24 cellular contexts compared by ENCODE assay signal in genomic region chr1:22100168-22100567, GRCh38. TPM values are rescaled to one million over a fixed set of nuclear protein-coding genes. Genes with fewer than 3 reads are reported as not detected.
DNase-seq lines count a peak whose midpoint lies in the region; ATAC-seq and FAIRE-seq lines count a peak whose summit lies in the region.
"Had no signal": no experiment of that assay in that cellular context is flagged by ENCODE, and none has a peak within 500 bp of the region (broad histone marks: within the 10 kb centered on the region; RNA-seq: fewer than 3 reads in every experiment).

No MANE protein-coding gene starts in this region.

- H3K9me3 Mint-ChIP-seq in activated CD4-positive, alpha-beta T cell treated with anti-CD3 and anti-CD28 coated beads for 36 hours (ENCODE audit: low read depth): peaks cover 2% of the 10 kb centered on the region
- no peaks in the 10 kb centered on the region for H3K9me3 Mint-ChIP-seq in CD4-positive, alpha-beta memory T cell
- H3K9me3 Mint-ChIP-seq in activated T-helper 17 cell treated with anti-CD3 and anti-CD28 coated beads, Interleukin-2, amount 50 U/mL, for 72 hours: no peaks in the 10 kb centered on the region
- no peaks in the 10 kb centered on the region for H3K9me3 Mint-ChIP-seq in naive thymus-derived CD4-positive, alpha-beta T cell
- H3K9me3 Mint-ChIP-seq: activated CD4-positive, alpha-beta T cell treated with anti-CD3 and anti-CD28 coated beads, Interleukin-2, amount 10 ng/mL, durations not matched to agents 24 days and 14 days had no signal

- no peak overlapping the region for H3K4me3 Mint-ChIP-seq in activated CD4-positive, alpha-beta T cell treated with anti-CD3 and anti-CD28 coated beads for 36 hours
- H3K4me3 Mint-ChIP-seq in CD4-positive, alpha-beta memory T cell: peak overlapping the region in 1 of 8 donors; percentile 16
- no peak overlapping the region for H3K4me3 Mint-ChIP-seq in activated T-helper 17 cell treated with anti-CD3 and anti-CD28 coated beads, Interleukin-2, amount 50 U/mL, for 72 hours
- H3K4me3 Mint-ChIP-seq in naive thymus-derived CD4-positive, alpha-beta T cell: peak overlapping the region in 2 of 10 donors; percentile 26 to 46
- H3K4me3 Mint-ChIP-seq: activated CD4-positive, alpha-beta T cell treated with anti-CD3 and anti-CD28 coated beads, Interleukin-2, amount 10 ng/mL, durations not matched to agents 24 days and 14 days had no signal

- intact Hi-C loops in activated CD4-positive, alpha-beta T cell treated with anti-CD3 and anti-CD28 coated beads for 36 hours (cut with DNase I, micrococcal nuclease): no loop called here
- intact Hi-C loops in CD4-positive, alpha-beta memory T cell (cut with micrococcal nuclease): no loop called here
- intact Hi-C loops in naive thymus-derived CD4-positive, alpha-beta T cell (cut with micrococcal nuclease): no loop called here

- H3K27ac Mint-ChIP-seq in activated CD4-positive, alpha-beta T cell treated with anti-CD3 and anti-CD28 coated beads for 36 hours: peak overlapping the region; percentile 20
- H3K27ac Mint-ChIP-seq in CD4-positive, alpha-beta memory T cell: peak overlapping the region in 4 of 7 donors; percentile 57 to 93 (median 69)
- H3K27ac Mint-ChIP-seq in activated T-helper 17 cell treated with anti-CD3 and anti-CD28 coated beads, Interleukin-2, amount 50 U/mL, for 72 hours: peak overlapping the region; percentile 72
- H3K27ac Mint-ChIP-seq in naive thymus-derived CD4-positive, alpha-beta T cell: peak overlapping the region; percentile 28 to 90 (median 65)

- H3K27ac ChIP-seq in CD4-positive, alpha-beta memory T cell (ENCODE audit: low read depth, low read length): no peak overlapping the region
- H3K27ac ChIP-seq in naive thymus-derived CD4-positive, alpha-beta T cell (ENCODE audit: low read depth, low read length): peak overlapping the region; percentile 20
- H3K27ac ChIP-seq: dorsolateral prefrontal cortex, lower lobe of right lung, Peyer's patch, skin epidermis, suprapubic skin had no signal

- H3K9me3 ChIP-seq in CD4-positive, alpha-beta memory T cell (ENCODE audit: control insufficient read depth in 1 of 2, low read length in 2 of 2): no peaks in the 10 kb centered on the region
- H3K9me3 ChIP-seq in naive thymus-derived CD4-positive, alpha-beta T cell (ENCODE audit: control insufficient read depth in 2 of 3, low read length in 3 of 3): no peaks in the 10 kb centered on the region
- H3K9me3 ChIP-seq: HAP-1, lower lobe of right lung, Peyer's patch, suprapubic skin had no signal

- no peak for FAIRE-seq in RCC 7860 (lab: Jason Lieb, UNC)

- H3K4me3 ChIP-seq in CD4-positive, alpha-beta memory T cell (ENCODE audit: low read length in 2 of 2): no peak overlapping the region
- H3K4me3 ChIP-seq in naive thymus-derived CD4-positive, alpha-beta T cell (ENCODE audit: low read length): no peak overlapping the region
- H3K4me3 ChIP-seq: dorsolateral prefrontal cortex, HAP-1, lower lobe of right lung, Peyer's patch, skin epidermis, suprapubic skin had no signal

- H3K27me3 Mint-ChIP-seq in activated CD4-positive, alpha-beta T cell treated with anti-CD3 and anti-CD28 coated beads for 36 hours: no peaks in the 10 kb centered on the region
- H3K27me3 Mint-ChIP-seq in CD4-positive, alpha-beta memory T cell: no peaks in the 10 kb centered on the region
- no peaks in the 10 kb centered on the region for H3K27me3 Mint-ChIP-seq in activated T-helper 17 cell treated with anti-CD3 and anti-CD28 coated beads, Interleukin-2, amount 50 U/mL, for 72 hours
- H3K27me3 Mint-ChIP-seq in naive thymus-derived CD4-positive, alpha-beta T cell: no peaks in the 10 kb centered on the region
- H3K27me3 Mint-ChIP-seq: activated CD4-positive, alpha-beta T cell treated with anti-CD3 and anti-CD28 coated beads, Interleukin-2, amount 10 ng/mL, durations not matched to agents 24 days and 14 days had no signal

- no peak for ATAC-seq in activated CD4-positive, alpha-beta T cell treated with anti-CD3 and anti-CD28 coated beads for 36 hours
- no peak for ATAC-seq in activated T-helper 17 cell treated with anti-CD3 and anti-CD28 coated beads, Interleukin-2, amount 50 U/mL, for 72 hours (replicated peaks)
- no peak for ATAC-seq in naive thymus-derived CD4-positive, alpha-beta T cell
- ATAC-seq in HG02870 (IDR thresholded peaks at IDR 0.05; ENCODE audit: unreplicated experiment): no peak
- ATAC-seq in HG02588 (IDR thresholded peaks at IDR 0.05; ENCODE audit: unreplicated experiment): no peak
- ATAC-seq: lower lobe of right lung had no signal

- DNase-seq in activated CD4-positive, alpha-beta T cell treated with anti-CD3 and anti-CD28 coated beads for 36 hours: no peak
- no peak for DNase-seq in activated CD4-positive, alpha-beta T cell treated with anti-CD3 and anti-CD28 coated beads, Interleukin-2, amount 50 U/mL, for 48 hours
- DNase-seq in CD4-positive, alpha-beta memory T cell: no peak
- no peak for DNase-seq in naive thymus-derived CD4-positive, alpha-beta T cell
- no peak for DNase-seq in RCC 7860 (ENCODE audit: low spot score)
- DNase-seq: activated CD4-positive, alpha-beta T cell treated with anti-CD3 and anti-CD28 coated beads, Interleukin-2, amount 10 ng/mL, durations not matched to agents 24 days and 14 days; activated naive CD4-positive, alpha-beta T cell; AML-193; cerebellar nuclear complex; dorsolateral prefrontal cortex; glutamatergic neuron; lower lobe of right lung; NCI-H1048; NCI-H1694 treated with DMSO at 0.1 percent for 48 hours; NCI-H2171 treated with DMSO at 0.1 percent for 48 hours; NCI-H526; nucleus accumbens; Peyer's patch had no signal

- CTCF ChIA-PET in activated CD4-positive, alpha-beta T cell treated with anti-CD3 and anti-CD28 coated beads for 36 hours (lab: Charles Lee): interaction anchor here (0.7 to 1.7 kb wide), 3 partner anchors 12 to 75 kb away, joined by 3 to 4 read pairs (median 3); no protein-coding TSS in a partner anchor
- CTCF ChIA-PET in CD4-positive, alpha-beta memory T cell (lab: Charles Lee; ENCODE audit: partially characterized antibody): interaction anchor here (0.6 to 1.6 kb wide), 7 partner anchors 10 to 542 kb away, joined by 3 to 4 read pairs (median 3); no protein-coding TSS in a partner anchor
- CTCF ChIA-PET in naive thymus-derived CD4-positive, alpha-beta T cell (lab: Charles Lee): interaction anchor here (0.9 to 2.9 kb wide), 2 partner anchors 77 to 84 kb away, joined by 5 to 9 read pairs; no protein-coding TSS in a partner anchor

- POLR2A ChIA-PET in activated CD4-positive, alpha-beta T cell treated with anti-CD3 and anti-CD28 coated beads for 36 hours (lab: Charles Lee): no interaction called here
- POLR2A ChIA-PET in CD4-positive, alpha-beta memory T cell (lab: Charles Lee; ENCODE audit: partially characterized antibody): interaction anchor here (0.9 to 2.0 kb wide), 5 partner anchors 11 to 75 kb away, joined by 4 to 12 read pairs (median 11); partner anchors contain the start of gene CDC42
- POLR2A ChIA-PET in naive thymus-derived CD4-positive, alpha-beta T cell (lab: Charles Lee): interaction anchor here (0.8 to 3.1 kb wide), 9 partner anchors 8 to 329 kb away, joined by 3 to 10 read pairs (median 4); no protein-coding TSS in a partner anchor

- peaks cover 20% of the 10 kb centered on the region for H3K36me3 ChIP-seq in CD4-positive, alpha-beta memory T cell (ENCODE audit: insufficient read depth, low read length)
- peaks cover 0 to 43% (median 7%) of the 10 kb centered on the region in 3 experiments for H3K36me3 ChIP-seq in naive thymus-derived CD4-positive, alpha-beta T cell (ENCODE audit: control insufficient read depth in 2 of 3, insufficient read depth in 3 of 3, low read length in 3 of 3)

- H3K36me3 Mint-ChIP-seq in activated CD4-positive, alpha-beta T cell treated with anti-CD3 and anti-CD28 coated beads for 36 hours (ENCODE audit: low read depth): peaks cover 64% of the 10 kb centered on the region
- peaks cover 17 to 64% of the 10 kb centered on the region in 2 donors for H3K36me3 Mint-ChIP-seq in CD4-positive, alpha-beta memory T cell
- H3K36me3 Mint-ChIP-seq in activated T-helper 17 cell treated with anti-CD3 and anti-CD28 coated beads, Interleukin-2, amount 50 U/mL, for 72 hours (ENCODE audit: low read depth): peaks cover 99% of the 10 kb centered on the region
- peaks cover 0 to 41% (median 10%) of the 10 kb centered on the region in 5 donors for H3K36me3 Mint-ChIP-seq in naive thymus-derived CD4-positive, alpha-beta T cell

- peaks cover 67% of the 10 kb centered on the region for H3K4me1 Mint-ChIP-seq in activated CD4-positive, alpha-beta T cell treated with anti-CD3 and anti-CD28 coated beads for 36 hours
- peaks cover 51 to 87% (median 69%) of the 10 kb centered on the region in 4 donors for H3K4me1 Mint-ChIP-seq in CD4-positive, alpha-beta memory T cell
- H3K4me1 Mint-ChIP-seq in activated T-helper 17 cell treated with anti-CD3 and anti-CD28 coated beads, Interleukin-2, amount 50 U/mL, for 72 hours: peaks cover 43% of the 10 kb centered on the region
- H3K4me1 Mint-ChIP-seq in naive thymus-derived CD4-positive, alpha-beta T cell: peaks cover 45 to 80% (median 76%) of the 10 kb centered on the region in 7 donors

- H3K4me1 ChIP-seq in CD4-positive, alpha-beta memory T cell (ENCODE audit: insufficient read depth, low read length): peaks cover 73% of the 10 kb centered on the region
- peaks cover 23 to 48% of the 10 kb centered on the region in 2 donors for H3K4me1 ChIP-seq in naive thymus-derived CD4-positive, alpha-beta T cell (ENCODE audit: control insufficient read depth in 2 of 2, insufficient read depth in 2 of 2, low read length in 2 of 2)
- H3K4me1 ChIP-seq: HAP-1, lower lobe of right lung, suprapubic skin had no signal

- no peaks in the 10 kb centered on the region for H3K27me3 ChIP-seq in CD4-positive, alpha-beta memory T cell (ENCODE audit: insufficient read depth, low read length)
- H3K27me3 ChIP-seq in naive thymus-derived CD4-positive, alpha-beta T cell (ENCODE audit: control insufficient read depth in 2 of 2, insufficient read depth in 2 of 2, low read length in 2 of 2): no peaks in the 10 kb centered on the region
- H3K27me3 ChIP-seq: dorsolateral prefrontal cortex, Peyer's patch, suprapubic skin had no signal

RNA-seq across cellular contexts. Expression of gene WNT4, which starts 42.7 kb away (rescaled TPM):
- not detected for total RNA-seq in activated CD4-positive, alpha-beta T cell treated with anti-CD3 and anti-CD28 coated beads for 36 hours
- not detected for total RNA-seq in CD4-positive, alpha-beta memory T cell
- polyA plus RNA-seq in CD4-positive, alpha-beta memory T cell: under 1 TPM in 1 of 2 donors, not detected in 1; 0.10 TPM
- total RNA-seq in activated T-helper 17 cell treated with anti-CD3 and anti-CD28 coated beads, Interleukin-2, amount 50 U/mL, for 72 hours: not detected
- total RNA-seq in naive thymus-derived CD4-positive, alpha-beta T cell: not detected
- polyA plus RNA-seq in naive thymus-derived CD4-positive, alpha-beta T cell: under 1 TPM in 1 of 2 donors, not detected in 1; 0.05 TPM
- total RNA-seq: activated CD4-positive, alpha-beta T cell treated with anti-CD3 and anti-CD28 coated beads, Interleukin-2, amount 10 ng/mL, durations not matched to agents 24 days and 14 days had no signal

RNA-seq across cellular contexts. Expression of gene CDC42, which starts 47.7 kb away (rescaled TPM):
- 100 to 1,000 TPM; 298 to 339 TPM for total RNA-seq in activated CD4-positive, alpha-beta T cell treated with anti-CD3 and anti-CD28 coated beads for 36 hours
- 100 to 1,000 TPM; 195 to 202 TPM for total RNA-seq in CD4-positive, alpha-beta memory T cell
- 100 to 1,000 TPM; 159 to 320 TPM for polyA plus RNA-seq in CD4-positive, alpha-beta memory T cell
- total RNA-seq in activated T-helper 17 cell treated with anti-CD3 and anti-CD28 coated beads, Interleukin-2, amount 50 U/mL, for 72 hours: 100 to 1,000 TPM; 243 to 264 TPM
- total RNA-seq in naive thymus-derived CD4-positive, alpha-beta T cell: 100 to 1,000 TPM; 186 to 385 (median 305) TPM
- 100 to 1,000 TPM; 186 to 427 TPM for polyA plus RNA-seq in naive thymus-derived CD4-positive, alpha-beta T cell

Comparison
In these comparisons a context has a peak if more than half of its experiments do, and no peak if none do; other contexts are left out.
1. H3K27ac Mint-ChIP-seq: peak in every context shown above with its lines; median percentile 72 in activated T-helper 17 cell treated with anti-CD3 and anti-CD28 coated beads, Interleukin-2, amount 50 U/mL, for 72 hours; 69 in CD4-positive, alpha-beta memory T cell; 65 in naive thymus-derived CD4-positive, alpha-beta T cell; 20 in activated CD4-positive, alpha-beta T cell treated with anti-CD3 and anti-CD28 coated beads for 36 hours.